Comparison of ENCODE assay signal across 1 cellular context in genomic region chr13:52926971-52927370, GRCh38.
A peak's percentile ranks its signal among the peaks of the same experiment; 100 is the strongest.
TF ChIP-seq lines count a peak whose summit lies in the region.

No MANE protein-coding gene starts in this region.

TF ChIP-seq in GM12878, 131 proteins besides CTCF, POLR2A, EP300 and RAD21 (continued from another document):
- TF ChIP-seq ELK1 (IDR thresholded peaks at IDR 0.05; ENCODE audit: low read depth, low read length) (no peak), TBL1XR1 (IDR thresholded peaks at IDR 0.05; ENCODE audit: low read depth, low read length) (no peak), IKZF2 (IDR thresholded peaks at IDR 0.05) (peak; percentile 43 to 48; a peak in 2 of 4 replicates), DPF2 (IDR thresholded peaks at IDR 0.05) (peak; percentile 36; the same call in 1 of the 2 replicates), ZBTB4 (CRISPR knock-in tag; IDR thresholded peaks at IDR 0.05) (no peak), NR2F1 (conservative IDR thresholded peaks at IDR 0.05) (no peak), HDAC2 (IDR thresholded peaks at IDR 0.05) (no peak), PBX3 (IDR thresholded peaks at IDR 0.05; ENCODE audit: insufficient replicate concordance, low read depth, low read length) (no peak), CHD1 (IDR thresholded peaks at IDR 0.05; ENCODE audit: low read depth, low read length) (no peak), RELB (IDR thresholded peaks at IDR 0.05; ENCODE audit: low read depth) (peak; percentile 46; the same call in 1 of the 2 replicates), IKZF1 (conservative IDR thresholded peaks at IDR 0.05) (peak; percentile 76), SMAD1 (IDR thresholded peaks at IDR 0.05; ENCODE audit: low read depth, partially characterized antibody) (no peak), SPI1 (IDR thresholded peaks at IDR 0.05; ENCODE audit: borderline replicate concordance, insufficient read depth, low read depth, low read length) (no peak), REST (IDR thresholded peaks at IDR 0.05; ENCODE audit: low read depth, low read length) (no peak)
